ENCODE assay signal across 11 cellular contexts in the genomic region with DNA sequence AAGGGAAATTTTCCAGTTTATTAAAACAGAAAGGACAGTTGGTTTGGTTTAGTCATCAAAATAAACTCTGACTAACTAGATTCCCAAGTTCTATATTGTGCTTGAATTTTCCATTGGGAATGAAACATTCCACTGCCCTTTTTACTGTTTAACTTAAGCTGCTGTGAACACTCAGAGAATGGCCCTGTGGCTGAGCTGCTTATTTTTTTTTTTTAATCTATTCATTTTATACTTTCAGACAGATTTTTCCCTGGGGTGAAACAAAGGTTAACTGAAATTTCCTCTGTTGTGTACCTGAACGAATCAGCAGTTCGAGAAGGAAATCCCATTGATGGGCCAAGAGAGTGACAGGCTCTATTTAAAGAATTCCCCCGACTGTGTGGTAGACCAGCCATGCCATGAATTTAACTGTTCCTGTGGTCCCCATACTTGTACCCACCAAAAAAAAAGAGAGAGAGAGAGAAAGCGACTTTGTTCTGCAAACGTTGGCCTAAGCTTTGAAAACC.
DNase-seq lines count a peak whose midpoint lies in the region; ATAC-seq and TF ChIP-seq lines count a peak whose summit lies in the region.
"Had no signal": no experiment of that assay in that cellular context is flagged by ENCODE, and none has a peak within 500 bp of the region (broad histone marks: within the 10 kb centered on the region; RNA-seq: fewer than 3 reads in every experiment).

No MANE protein-coding gene starts in this region.

- H3K9me3 ChIP-seq in CD4-positive, alpha-beta T cell (ENCODE audit: control insufficient read depth, low read length): no peaks in the 10 kb centered on the region
- H3K9me3 ChIP-seq in SU-DHL-6 (ENCODE audit: insufficient read depth, low read length): no peaks in the 10 kb centered on the region
- no peaks in the 10 kb centered on the region for H3K9me3 ChIP-seq in gastrocnemius medialis

- no peaks in the 10 kb centered on the region for H3K9me2 ChIP-seq in SU-DHL-6 (replicated peaks; ENCODE audit: insufficient read depth, low read length)

- peak overlapping the region; percentile 87 for H3K4me2 ChIP-seq in SU-DHL-6 (ENCODE audit: low read depth, low read length, poor library complexity, severe bottlenecking)

- H3K36me3 Mint-ChIP-seq in CD4-positive, alpha-beta T cell (ENCODE audit: low read depth): peaks cover 6% of the 10 kb centered on the region

- no peak for TF ChIP-seq CTCF in CD4-positive, alpha-beta T cell (IDR thresholded peaks at IDR 0.05)
- TF ChIP-seq CTCF in SU-DHL-6 (IDR thresholded peaks at IDR 0.05; ENCODE audit: insufficient read depth, low read length, poor library complexity, severe bottlenecking) (no peak), gastrocnemius medialis (IDR thresholded peaks at IDR 0.05 in 4 of 5, conservative IDR thresholded peaks at IDR 0.05 in 1 of 5) (no peak)

- peak overlapping the region; percentile 21 for H3K27ac ChIP-seq in CD4-positive, alpha-beta T cell (ENCODE audit: low read depth, low read length)
- H3K27ac ChIP-seq in SU-DHL-6 (ENCODE audit: low read depth, low read length): peak overlapping the region; percentile 94
- no peak overlapping the region for H3K27ac ChIP-seq in gastrocnemius medialis

- H2AFZ ChIP-seq in SU-DHL-6 (ENCODE audit: low read depth, low read length, severe bottlenecking): no peak overlapping the region

- no peak overlapping the region for H3K4me3 Mint-ChIP-seq in CD4-positive, alpha-beta T cell
- H3K4me3 Mint-ChIP-seq: activated T-cell treated with anti-CD3 and anti-CD28 coated beads, Interleukin-2, amount 50 U/mL, for 4 hours had no signal

- H3K36me3 ChIP-seq in SU-DHL-6 (ENCODE audit: low read length) (peaks cover 9% of the 10 kb centered on the region), gastrocnemius medialis (no peaks in the 10 kb centered on the region)

- H3K27ac Mint-ChIP-seq in CD4-positive, alpha-beta T cell: no peak overlapping the region

- ATAC-seq in CD4-positive, alpha-beta T cell (ENCODE audit: poor library complexity): no peak
- ATAC-seq in GM21529 (IDR thresholded peaks at IDR 0.05; ENCODE audit: unreplicated experiment) (peak; percentile 65), GM18858 (IDR thresholded peaks at IDR 0.05; ENCODE audit: unreplicated experiment) (no peak), gastrocnemius medialis (no peak)

- H3K27me3 ChIP-seq in CD4-positive, alpha-beta T cell (ENCODE audit: control insufficient read depth, insufficient read depth, low read length): no peaks in the 10 kb centered on the region
- H3K27me3 ChIP-seq in SU-DHL-6 (ENCODE audit: low read length): no peaks in the 10 kb centered on the region
- H3K27me3 ChIP-seq in gastrocnemius medialis: no peaks in the 10 kb centered on the region

- POLR2A ChIA-PET in CD4-positive, alpha-beta T cell (lab: Charles Lee): interaction anchor here (1.3 kb wide), 1 partner anchor 19 kb away, joined by 4 read pairs; no protein-coding TSS in a partner anchor

- H3K9ac ChIP-seq in SU-DHL-6 (ENCODE audit: low read length): peak overlapping the region; percentile 53

- CTCF ChIA-PET in CD4-positive, alpha-beta T cell (lab: Charles Lee): interaction anchor here (0.9 kb wide), 1 partner anchor 25 kb away, joined by 4 read pairs; no protein-coding TSS in a partner anchor

- peaks cover 92% of the 10 kb centered on the region for H3F3A ChIP-seq in SU-DHL-6 (ENCODE audit: insufficient read depth)

- no peaks in the 10 kb centered on the region for H3K9me3 Mint-ChIP-seq in CD4-positive, alpha-beta T cell
- H3K9me3 Mint-ChIP-seq: activated T-cell treated with anti-CD3 and anti-CD28 coated beads, Interleukin-2, amount 50 U/mL, for 4 hours had no signal

- H3K4me1 Mint-ChIP-seq in CD4-positive, alpha-beta T cell (ENCODE audit: low read depth): peaks cover 23% of the 10 kb centered on the region

- no peak for TF ChIP-seq POLR2A in gastrocnemius medialis (IDR thresholded peaks at IDR 0.05)

- H3K79me2 ChIP-seq in SU-DHL-6 (ENCODE audit: insufficient read depth, low read length): peaks cover 97% of the 10 kb centered on the region

- no peaks in the 10 kb centered on the region for H3K4me1 ChIP-seq in gastrocnemius medialis

- in situ Hi-C loops in gastrocnemius medialis (cut with MboI; ENCODE audit: low sequenced_read_pairs in 4 of 4): no loop called here

- no peaks in the 10 kb centered on the region for H3K27me3 Mint-ChIP-seq in CD4-positive, alpha-beta T cell

- intact Hi-C loops in CD4-positive, alpha-beta T cell (cut with DNase I, micrococcal nuclease): no loop called here
- intact Hi-C loops in gastrocnemius medialis (cut with DNase I; ENCODE audit: low total_unique reads): loop anchor here (1.0 kb wide), 1 partner anchor 8 kb away; no protein-coding TSS in a partner anchor

- DNase-seq in CD4-positive, alpha-beta T cell: no peak
- DNase-seq in kidney glomerular epithelial cell (lab: John Stamatoyannopoulos, UW) (peak; percentile 53), pons (ENCODE audit: low spot score) (no peak), gastrocnemius medialis (no peak), NCI-H1436 treated with DMSO at 0.1 percent for 48 hours (lab: John Stamatoyannopoulos, UW) (no peak)
- DNase-seq: activated T-cell treated with anti-CD3 and anti-CD28 coated beads, Interleukin-2, amount 50 U/mL, for 4 hours; NCI-H1417 had no signal

- peak overlapping the region; percentile 44 for H3K4me3 ChIP-seq in SU-DHL-6 (ENCODE audit: insufficient read depth, low read length, poor library complexity, severe bottlenecking)
- H3K4me3 ChIP-seq in gastrocnemius medialis: no peak overlapping the region
- H3K4me3 ChIP-seq: lung had no signal

- no peaks in the 10 kb centered on the region for H4K20me1 ChIP-seq in SU-DHL-6 (ENCODE audit: low read depth, low read length)

Comparison
In these comparisons a context has a peak if more than half of its experiments do, and no peak if none do; other contexts are left out.
1. H3K27ac ChIP-seq: peak in CD4-positive, alpha-beta T cell (single experiment) and SU-DHL-6 (single experiment); none in gastrocnemius medialis (0 of 4).